ENCODE assay signal across 8 cellular contexts in genomic region chr11:35846874-35847273, GRCh38.
"Had no signal": no experiment of that assay in that cellular context is flagged by ENCODE, and none has a peak within 500 bp of the region (broad histone marks: within the 10 kb centered on the region; RNA-seq: fewer than 3 reads in every experiment).

No MANE protein-coding gene starts in this region.

- H2AFZ ChIP-seq: GM23338 had no signal

- H3K4me2 ChIP-seq: GM23338 had no signal

- H3K9me3 ChIP-seq: HAP-1 had no signal

- FAIRE-seq: HepG2 had no signal

- H3K36me3 ChIP-seq: HAP-1 had no signal

- H3K36me3 Mint-ChIP-seq: IgD-negative memory B cell had no signal

- H3K27ac ChIP-seq: HL-60 had no signal

- DNase-seq: H7, HFFc6 had no signal

- H3K4me1 Mint-ChIP-seq: GM23338, IgD-negative memory B cell had no signal

- H3K4me3 Mint-ChIP-seq: GM23338, HFFc6, IgD-negative memory B cell had no signal

- H3K4me3 ChIP-seq: GM23338, HAP-1 had no signal

- H3K27ac Mint-ChIP-seq: GM23338, HFFc6, IgD-negative memory B cell had no signal

- H3K9me3 Mint-ChIP-seq: GM23338, HFFc6, IgD-negative memory B cell had no signal

- ATAC-seq: GM23338, HCT116, HepG2 had no signal
